Comparison of ENCODE assay signal across 16 cellular contexts in genomic region chr17:83180996-83181481, GRCh38.
A peak's percentile ranks its signal among the peaks of the same experiment; 100 is the strongest.
DNase-seq lines count a peak whose midpoint lies in the region; ATAC-seq and TF ChIP-seq lines count a peak whose summit lies in the region.
"Had no signal": no experiment of that assay in that cellular context is flagged by ENCODE, and none has a peak within 500 bp of the region (broad histone marks: within the 10 kb centered on the region; RNA-seq: fewer than 3 reads in every experiment).

No MANE protein-coding gene starts in this region.

- no peak overlapping the region for H3K9ac ChIP-seq in GM23248

- H2AFZ ChIP-seq in GM23248 = no peak overlapping the region
- no peak overlapping the region for H2AFZ ChIP-seq in osteoblast (ENCODE audit: low read length)

- POLR2A ChIA-PET in HEK293T (lab: Yijun Ruan, JAX) = interaction anchor here (1.1 kb wide), 1 partner anchor 44 kb away, joined by 3 read pairs; no protein-coding TSS in a partner anchor

- DNase-seq in activated CD8-positive, alpha-beta memory T cell treated with anti-CD3 and anti-CD28 coated beads for 24 hours = peak; percentile 55
- no peak for DNase-seq in activated CD8-positive, alpha-beta memory T cell treated with anti-CD3 and anti-CD28 coated beads, Interleukin-2, amount 50 U/mL, for 4 hours
- DNase-seq in GM23248 (peak; percentile 24), osteoblast (ENCODE audit: insufficient read length, low spot score, missing footprints) (peak; percentile 67), GM20000 (ENCODE audit: low spot score) (no peak), HEK293T (ENCODE audit: extremely low spot score) (no peak), H7 (no peak)
- peak; percentile 36 for DNase-seq in activated CD8-positive, alpha-beta memory T cell treated with anti-CD3 and anti-CD28 coated beads, Interleukin-2, amount 10 ng/mL, durations not matched to agents 7 days and 5 days
- DNase-seq: activated CD4-positive, alpha-beta T cell treated with anti-CD3 and anti-CD28 coated beads, Interleukin-2, amount 50 U/mL, for 48 hours; esophagus squamous epithelium; left colon; naive B cell; NCI-H1048; NCI-H446 treated with DMSO at 0.1 percent for 48 hours; transverse colon had no signal

- H3K36me3 Mint-ChIP-seq in activated CD8-positive, alpha-beta memory T cell treated with anti-CD3 and anti-CD28 coated beads, Interleukin-2, amount 10 ng/mL, durations not matched to agents 7 days and 5 days = no peaks in the 10 kb centered on the region
- H3K36me3 Mint-ChIP-seq: naive B cell had no signal

- no peaks in the 10 kb centered on the region for H3K79me2 ChIP-seq in GM23248 (ENCODE audit: insufficient read depth)
- no peaks in the 10 kb centered on the region for H3K79me2 ChIP-seq in osteoblast (ENCODE audit: insufficient read depth, low read length)

- H3K36me3 ChIP-seq in GM23248 (ENCODE audit: low read depth) (no peaks in the 10 kb centered on the region), osteoblast (ENCODE audit: insufficient read depth, low read length) (no peaks in the 10 kb centered on the region), H7 (replicated peaks; ENCODE audit: control insufficient read depth, insufficient read depth, low read length) (no peaks in the 10 kb centered on the region)
- H3K36me3 ChIP-seq: adrenal gland, esophagus squamous epithelium, transverse colon had no signal

- no peaks in the 10 kb centered on the region for H3K9me3 Mint-ChIP-seq in activated CD8-positive, alpha-beta memory T cell treated with anti-CD3 and anti-CD28 coated beads, Interleukin-2, amount 10 ng/mL, durations not matched to agents 7 days and 5 days (ENCODE audit: low read depth)
- H3K9me3 Mint-ChIP-seq: naive B cell had no signal

- H3K9me2 ChIP-seq in GM23248 (ENCODE audit: insufficient read depth) = no peaks in the 10 kb centered on the region

- H3K27ac ChIP-seq in GM23248 (no peak overlapping the region), osteoblast (ENCODE audit: low read depth, low read length) (no peak overlapping the region)
- H3K27ac ChIP-seq: adrenal gland, esophagus squamous epithelium, transverse colon had no signal

- no peaks in the 10 kb centered on the region for H3K4me1 ChIP-seq in GM23248 (ENCODE audit: insufficient read depth)
- H3K4me1 ChIP-seq in osteoblast (ENCODE audit: insufficient read depth, low read length) = no peaks in the 10 kb centered on the region
- H3K4me1 ChIP-seq: adrenal gland, transverse colon had no signal

- no peak overlapping the region for H3K4me2 ChIP-seq in GM23248 (ENCODE audit: unreplicated experiment)
- H3K4me2 ChIP-seq in osteoblast (ENCODE audit: insufficient read depth, low read length) = no peak overlapping the region

- H3K27me3 Mint-ChIP-seq in activated CD8-positive, alpha-beta memory T cell treated with anti-CD3 and anti-CD28 coated beads, Interleukin-2, amount 10 ng/mL, durations not matched to agents 7 days and 5 days = peaks cover 7% of the 10 kb centered on the region

- no peaks in the 10 kb centered on the region for H3K4me1 Mint-ChIP-seq in activated CD8-positive, alpha-beta memory T cell treated with anti-CD3 and anti-CD28 coated beads, Interleukin-2, amount 10 ng/mL, durations not matched to agents 7 days and 5 days

- H3K4me3 Mint-ChIP-seq in activated CD8-positive, alpha-beta memory T cell treated with anti-CD3 and anti-CD28 coated beads, Interleukin-2, amount 10 ng/mL, durations not matched to agents 7 days and 5 days = no peak overlapping the region
- H3K4me3 Mint-ChIP-seq: naive B cell had no signal

- H4K20me1 ChIP-seq in GM23248 (ENCODE audit: insufficient read depth) = no peaks in the 10 kb centered on the region
- H4K20me1 ChIP-seq in osteoblast (ENCODE audit: insufficient read depth, low read length) = no peaks in the 10 kb centered on the region

- in situ Hi-C loops in GM23248 (cut with MboI) = no loop called here

- no peak for ATAC-seq in activated CD8-positive, alpha-beta memory T cell treated with anti-CD3 and anti-CD28 coated beads, Interleukin-2, amount 10 ng/mL, durations not matched to agents 7 days and 5 days
- ATAC-seq: left colon had no signal

- no peaks in the 10 kb centered on the region for H3K9me3 ChIP-seq in GM23248 (ENCODE audit: low read depth)
- no peaks in the 10 kb centered on the region for H3K9me3 ChIP-seq in osteoblast (ENCODE audit: low read depth, low read length)
- H3K9me3 ChIP-seq: adrenal gland, esophagus squamous epithelium, transverse colon had no signal

- no peak overlapping the region for H3K27ac Mint-ChIP-seq in activated CD8-positive, alpha-beta memory T cell treated with anti-CD3 and anti-CD28 coated beads, Interleukin-2, amount 10 ng/mL, durations not matched to agents 7 days and 5 days

- H3K27me3 ChIP-seq in GM23248 (replicated peaks; ENCODE audit: insufficient read depth) = no peaks in the 10 kb centered on the region
- no peaks in the 10 kb centered on the region for H3K27me3 ChIP-seq in osteoblast (ENCODE audit: insufficient read depth, low read length)
- H3K27me3 ChIP-seq in H7 (ENCODE audit: control insufficient read depth, insufficient read depth, low read length) = no peaks in the 10 kb centered on the region
- H3K27me3 ChIP-seq: adrenal gland, transverse colon had no signal

- H3K4me3 ChIP-seq in GM23248 (no peak overlapping the region), osteoblast (ENCODE audit: insufficient read depth, low read length) (no peak overlapping the region), H7 (ENCODE audit: insufficient read depth, low read depth, low read length) (no peak overlapping the region)
- H3K4me3 ChIP-seq: adrenal gland, esophagus squamous epithelium, transverse colon had no signal

- H3F3A ChIP-seq in GM23248 (ENCODE audit: insufficient read depth) = no peaks in the 10 kb centered on the region

- CTCF ChIA-PET in activated CD8-positive, alpha-beta memory T cell treated with anti-CD3 and anti-CD28 coated beads, Interleukin-2, amount 10 ng/mL, durations not matched to agents 7 days and 5 days (lab: Charles Lee) = no interaction called here
- CTCF ChIA-PET in HEK293T (lab: Yijun Ruan, JAX) = no interaction called here

- TF ChIP-seq CTCF in osteoblast (IDR thresholded peaks at IDR 0.05; ENCODE audit: extremely low read depth, low read depth, low read length) = no peak
- no peak for TF ChIP-seq CTCF in GM20000 (IDR thresholded peaks at IDR 0.05; ENCODE audit: extremely low read depth, missing control alignments)

- 89 to 95% methylated on average over 2 of the region's 2 CpGs for WGBS in GM23248 (ENCODE audit: low coverage in 1 of 2, low lambda C conversion rate in 2 of 2, missing lambda C conversion rate in 2 of 2), 2 experiments

TF ChIP-seq in HEK293T, 16 proteins besides CTCF, POLR2A, EP300 and RAD21:
- no peak for TF ChIP-seq FOXK2 (IDR thresholded peaks at IDR 0.05)
- no peak for TF ChIP-seq SP1 (IDR thresholded peaks at IDR 0.05)
- TF ChIP-seq L3MBTL2 (conservative IDR thresholded peaks at IDR 0.05) = no peak
- TF ChIP-seq FOXM1 (IDR thresholded peaks at IDR 0.05; ENCODE audit: borderline replicate concordance) = no peak
- no peak for TF ChIP-seq TARDBP (IDR thresholded peaks at IDR 0.05)
- TF ChIP-seq ARNT (IDR thresholded peaks at IDR 0.05) = no peak
- no peak for TF ChIP-seq BHLHE40 (IDR thresholded peaks at IDR 0.05; ENCODE audit: borderline replicate concordance)
- TF ChIP-seq PKNOX1 (IDR thresholded peaks at IDR 0.05) = no peak

Comparison
In these comparisons a context has a peak if more than half of its experiments do, and no peak if none do; other contexts are left out.
1. DNase-seq: peak in activated CD8-positive, alpha-beta memory T cell treated with anti-CD3 and anti-CD28 coated beads for 24 hours (single experiment), GM23248 (single experiment), activated CD8-positive, alpha-beta memory T cell treated with anti-CD3 and anti-CD28 coated beads, Interleukin-2, amount 10 ng/mL, durations not matched to agents 7 days and 5 days (single experiment) and osteoblast (single experiment); none in activated CD8-positive, alpha-beta memory T cell treated with anti-CD3 and anti-CD28 coated beads, Interleukin-2, amount 50 U/mL, for 4 hours (single experiment), GM20000 (single experiment), HEK293T (single experiment) and H7 (single experiment).